20 cellular contexts compared by ENCODE assay signal in genomic region chr15:59317211-59317610, GRCh38. TPM values are rescaled to one million over a fixed set of nuclear protein-coding genes. Genes with fewer than 3 reads are reported as not detected.
DNase-seq lines count a peak whose midpoint lies in the region; ATAC-seq, FAIRE-seq and TF ChIP-seq lines count a peak whose summit lies in the region.
"Had no signal": no experiment of that assay in that cellular context is flagged by ENCODE, and none has a peak within 500 bp of the region (broad histone marks: within the 10 kb centered on the region; RNA-seq: fewer than 3 reads in every experiment).

No MANE protein-coding gene starts in this region.

- ATAC-seq in A549 (no peak), WTC11 (no peak), GM18519 (IDR thresholded peaks at IDR 0.05; ENCODE audit: low FRiP score, unreplicated experiment) (no peak)

- TF ChIP-seq CTCF in A549 (IDR thresholded peaks at IDR 0.05) (no peak), WTC11 (IDR thresholded peaks at IDR 0.05) (no peak), nephron progenitor cell (IDR thresholded peaks at IDR 0.05) (no peak), colonic mucosa (IDR thresholded peaks at IDR 0.05) (no peak)

- H3K4me1 ChIP-seq in A549 (peaks cover 66% of the 10 kb centered on the region), colonic mucosa (peaks cover 15% of the 10 kb centered on the region)
- H3K4me1 ChIP-seq: BE2C had no signal

- H3K4me3 Mint-ChIP-seq in WTC11 (no peak overlapping the region), nephron progenitor cell (no peak overlapping the region)
- H3K4me3 Mint-ChIP-seq: CD4-positive, CD25-positive, alpha-beta regulatory T cell had no signal

- no peaks in the 10 kb centered on the region for H3K36me3 ChIP-seq in colonic mucosa
- H3K36me3 ChIP-seq: BE2C, MG63 had no signal

- peak overlapping the region; percentile 9 to 85; a peak in 4 of 6 replicates for H3K27ac ChIP-seq in A549
- H3K27ac ChIP-seq in colonic mucosa: no peak overlapping the region

- H3K4me1 Mint-ChIP-seq in WTC11 (peaks cover 29% of the 10 kb centered on the region), nephron progenitor cell (peaks cover 18% of the 10 kb centered on the region)

- DNase-seq in A549 (ENCODE audit: low read depth in 1 of 2, low spot score in 1 of 2) (no peak), M059J (ENCODE audit: low read depth) (peak; percentile 69), WTC11 (ENCODE audit: low spot score) (no peak), glomerular visceral epithelial cell (ENCODE audit: extremely low spot score) (peak; percentile 41), NCI-H2107 treated with DMSO at 0.1 percent for 48 hours (lab: John Stamatoyannopoulos, UW; ENCODE audit: unreplicated experiment) (no peak), nephron progenitor cell (no peak), colonic mucosa (no peak)
- DNase-seq: BE2C; Caco-2; CD4-positive, CD25-positive, alpha-beta regulatory T cell; DMS153; GF-D8; MG63; NCI-H1048; NCI-H146; NCI-H2029 treated with DMSO at 0.1 percent for 48 hours; NCI-H2171 treated with DMSO at 0.1 percent for 48 hours; RPMI8226 had no signal

- no peak for TF ChIP-seq EP300 in A549 (IDR thresholded peaks at IDR 0.05)

- CTCF ChIA-PET in A549 (lab: Yijun Ruan, JAX): interaction anchor here (0.9 to 3.2 kb wide), 4 partner anchors 8 to 70 kb away, joined by 3 to 13 read pairs (median 4); no protein-coding TSS in a partner anchor
- CTCF ChIA-PET in WTC11 (lab: Charles Lee): no interaction called here

- no peaks in the 10 kb centered on the region for H3K27me3 Mint-ChIP-seq in WTC11 (ENCODE audit: low read depth)
- no peaks in the 10 kb centered on the region for H3K27me3 Mint-ChIP-seq in nephron progenitor cell (ENCODE audit: low read depth, poor library complexity)

- H3K4me2 ChIP-seq in A549: peak overlapping the region; percentile 62

- FAIRE-seq in A549 (lab: Jason Lieb, UNC): peak; percentile 39
- FAIRE-seq: GM18507 had no signal

- H3K4me3 ChIP-seq in A549 (no peak overlapping the region), colonic mucosa (no peak overlapping the region)
- H3K4me3 ChIP-seq: MG63 had no signal

- intact Hi-C loops in colonic mucosa (cut with DNase I): no loop called here

- no peak overlapping the region for H3K9ac ChIP-seq in colonic mucosa (ENCODE audit: low read depth in 2 of 2, low read length in 2 of 2)

- peaks cover 4% of the 10 kb centered on the region; the same call in 1 of the 2 replicates for H3K36me3 Mint-ChIP-seq in WTC11
- peaks cover 26% of the 10 kb centered on the region for H3K36me3 Mint-ChIP-seq in nephron progenitor cell (ENCODE audit: low read depth)

- no peak for TF ChIP-seq POLR2A in A549 (IDR thresholded peaks at IDR 0.05; ENCODE audit: low read length)

- H3K9me3 Mint-ChIP-seq in WTC11 (peaks cover 12% of the 10 kb centered on the region), nephron progenitor cell (peaks cover 18% of the 10 kb centered on the region)

- H3K9me3 ChIP-seq in A549 (peaks cover 7% of the 10 kb centered on the region; the same call in 1 of the 3 replicates), colonic mucosa (no peaks in the 10 kb centered on the region)
- H3K9me3 ChIP-seq: BE2C, Caco-2 had no signal

- no peaks in the 10 kb centered on the region for H3K27me3 ChIP-seq in colonic mucosa
- H3K27me3 ChIP-seq: MG63 had no signal

- H3K27ac Mint-ChIP-seq in WTC11 (peak overlapping the region; percentile 52; the same call in 1 of the 2 replicates), nephron progenitor cell (no peak overlapping the region)
- H3K27ac Mint-ChIP-seq: CD4-positive, CD25-positive, alpha-beta regulatory T cell had no signal

- WGBS in A549 (ENCODE audit: missing lambda C conversion rate): 96% methylated on average over 1 of the region's 1 CpG

- POLR2A ChIA-PET in A549 (lab: Yijun Ruan, JAX): no interaction called here
- POLR2A ChIA-PET in WTC11 (lab: Charles Lee): no interaction called here

- no peak for TF ChIP-seq RAD21 in A549 (conservative IDR thresholded peaks at IDR 0.05 in 1 of 2, IDR thresholded peaks at IDR 0.05 in 1 of 2)

TF ChIP-seq in A549, 52 proteins besides CTCF, POLR2A, EP300 and RAD21:
- no peak for TF ChIP-seq CEBPB (IDR thresholded peaks at IDR 0.05)
- no peak for TF ChIP-seq NPAS2 (CRISPR knock-in tag; IDR thresholded peaks at IDR 0.05; ENCODE audit: borderline replicate concordance)
- no peak for TF ChIP-seq FOSL2 (IDR thresholded peaks at IDR 0.05)
- peak; percentile 46 for TF ChIP-seq FOSL2 (CRISPR knock-in tag; IDR thresholded peaks at IDR 0.05)
- TF ChIP-seq ZC3H11A (IDR thresholded peaks at IDR 0.05): no peak
- no peak for TF ChIP-seq RFX5 (IDR thresholded peaks at IDR 0.05)
- TF ChIP-seq PHF8 (IDR thresholded peaks at IDR 0.05; ENCODE audit: borderline replicate concordance, low read depth): no peak

TF ChIP-seq in WTC11, 78 proteins besides CTCF, POLR2A, EP300 and RAD21:
- TF ChIP-seq ERG (CRISPR knock-in tag; IDR thresholded peaks at IDR 0.05) (no peak), MYBL2 (CRISPR knock-in tag; IDR thresholded peaks at IDR 0.05) (no peak), ELF4 (CRISPR knock-in tag; IDR thresholded peaks at IDR 0.05; ENCODE audit: low read depth) (no peak), STAT6 (CRISPR knock-in tag; conservative IDR thresholded peaks at IDR 0.05; ENCODE audit: low read depth) (no peak), MXD4 (CRISPR knock-in tag; IDR thresholded peaks at IDR 0.05; ENCODE audit: borderline replicate concordance) (no peak), ZNF416 (CRISPR knock-in tag; IDR thresholded peaks at IDR 0.05) (no peak), ZBTB21 (CRISPR knock-in tag; IDR thresholded peaks at IDR 0.05; ENCODE audit: borderline replicate concordance) (no peak), GABPB1 (CRISPR knock-in tag; IDR thresholded peaks at IDR 0.05) (no peak), HMGA2 (CRISPR knock-in tag; IDR thresholded peaks at IDR 0.05) (no peak), EMX1 (CRISPR knock-in tag; IDR thresholded peaks at IDR 0.05) (no peak), MAX (CRISPR knock-in tag; IDR thresholded peaks at IDR 0.05) (no peak), ZNF138 (CRISPR knock-in tag; conservative IDR thresholded peaks at IDR 0.05) (no peak), TEAD1 (CRISPR knock-in tag; IDR thresholded peaks at IDR 0.05) (no peak)

RNA-seq across cellular contexts. Expression of gene MYO1E, which starts 55.5 kb away (rescaled TPM):
- 451 and 497 TPM in 2 replicates for polyA plus RNA-seq in A549 (2011; rRNA removed)
- 76.7 and 101 TPM in 2 replicates for polyA plus RNA-seq in A549 (2012; cell fraction: cytosol; rRNA removed)
- polyA plus RNA-seq in A549 (2012; cell fraction: nucleus; rRNA removed): 251 and 264 TPM in 2 replicates
- polyA plus RNA-seq in A549 (2017; fragmentation: RNase III; extraction: RNeasy Plus Mini Kit Qiagen cat#74134 plus additional on column Dnase treatment): 168 to 202 TPM (median 181 TPM) in 3 replicates
- 285 and 317 TPM in 2 replicates for polyA minus RNA-seq in A549 (2011; rRNA and poly(A)+ RNA removed)
- 131 and 141 TPM in 2 replicates for total RNA-seq in M059J (2014; rRNA removed; shearing (Covaris generic))
- 83.6 to 104 TPM (median 99.9 TPM) in 3 replicates for total RNA-seq in WTC11 (2021)
- total RNA-seq in colonic mucosa: 100 to 1,000 TPM; 252 to 329 TPM

Comparison
In these comparisons a context has a peak if more than half of its experiments do, and no peak if none do; other contexts are left out.
1. DNase-seq: peak in M059J (single experiment) and glomerular visceral epithelial cell (single experiment); none in A549 (0 of 2), WTC11 (single experiment), NCI-H2107 treated with DMSO at 0.1 percent for 48 hours (single experiment), nephron progenitor cell (single experiment) and colonic mucosa (single experiment).